Comparison of ENCODE assay signal across 24 cellular contexts in the genomic region with DNA sequence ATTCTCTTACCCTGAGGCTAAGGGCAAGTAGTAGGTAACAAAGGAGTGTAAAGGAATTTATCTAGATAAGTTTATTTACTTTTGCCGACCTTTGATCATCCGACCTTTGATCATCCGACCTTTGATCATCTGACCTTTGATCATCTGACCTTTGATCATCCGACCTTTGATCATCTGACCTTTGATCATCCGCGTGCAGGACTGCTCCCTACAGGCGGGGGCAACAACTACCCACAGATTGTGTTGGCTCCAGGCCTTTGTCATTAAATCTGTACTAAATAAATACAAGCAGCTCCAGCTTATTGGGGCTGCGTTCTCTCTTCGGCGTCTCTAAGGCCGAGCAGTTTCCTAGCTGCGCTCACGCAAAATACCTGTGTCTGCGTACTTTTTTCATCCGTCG.
"Had no signal": no experiment of that assay in that cellular context is flagged by ENCODE, and none has a peak within 500 bp of the region (broad histone marks: within the 10 kb centered on the region; RNA-seq: fewer than 3 reads in every experiment).

No MANE protein-coding gene starts in this region.

- H3K4me3 ChIP-seq: ascending aorta, body of pancreas had no signal

- DNase-seq: activated CD4-positive, alpha-beta T cell treated with anti-CD3 and anti-CD28 coated beads for 1 hour; activated CD4-positive, alpha-beta T cell treated with anti-CD3 and anti-CD28 coated beads, Interleukin-2, amount 10 ng/mL, durations not matched to agents 24 days and 14 days; activated CD4-positive, alpha-beta T cell treated with anti-CD3 and anti-CD28 coated beads, Interleukin-2, amount 50 U/mL, for 48 hours; activated CD8-positive, alpha-beta memory T cell treated with anti-CD3 and anti-CD28 coated beads, Interleukin-2, amount 50 U/mL, for 4 hours; activated gamma-delta T cell treated with Interleukin-2 at 50 U/mL for 16 hours; activated naive CD4-positive, alpha-beta T cell treated with anti-CD3 and anti-CD28 coated beads, Interleukin-2, amount 50 U/mL, for 16 hours; activated T-cell treated with anti-CD3 and anti-CD28 coated beads, Interleukin-2, amount 50 U/mL, for 72 hours; amniotic stem cell; body of pancreas; central memory CD4-positive, alpha-beta T cell; NCI-H1092; NCI-H1417; NCI-H1930; NCI-H2171 treated with DMSO at 0.1 percent for 48 hours; NCI-H226; NCI-H526 treated with DMSO at 0.1 percent for 48 hours; NCI-H82; SIG-M5; T-helper 17 cell; T-helper 9 cell had no signal

- H3K4me3 Mint-ChIP-seq: activated CD4-positive, alpha-beta T cell treated with anti-CD3 and anti-CD28 coated beads, Interleukin-2, amount 10 ng/mL, durations not matched to agents 24 days and 14 days; activated T-cell treated with anti-CD3 and anti-CD28 coated beads, Interleukin-2, amount 50 U/mL, for 72 hours; T-helper 17 cell; WTC11 had no signal

- ATAC-seq: activated T-cell treated with anti-CD3 and anti-CD28 coated beads, Interleukin-2, amount 50 U/mL, for 72 hours; body of pancreas; T-helper 17 cell; WTC11 had no signal

- H3K27ac ChIP-seq: ascending aorta, body of pancreas had no signal

- H3K4me1 Mint-ChIP-seq: activated CD4-positive, alpha-beta T cell treated with anti-CD3 and anti-CD28 coated beads, Interleukin-2, amount 10 ng/mL, durations not matched to agents 24 days and 14 days; WTC11 had no signal

- H3K9me3 ChIP-seq: ascending aorta, body of pancreas had no signal

- H3K4me1 ChIP-seq: ascending aorta, body of pancreas had no signal

- H3K27ac Mint-ChIP-seq: activated CD4-positive, alpha-beta T cell treated with anti-CD3 and anti-CD28 coated beads, Interleukin-2, amount 10 ng/mL, durations not matched to agents 24 days and 14 days; activated T-cell treated with anti-CD3 and anti-CD28 coated beads, Interleukin-2, amount 50 U/mL, for 72 hours; activated T-helper 2 cell treated with anti-CD3 and anti-CD28 coated beads, Interferon-gamma antibody, Interleukin-2, Interleukin-4, amounts not matched to agents 10 μg/mL and 5 μg/mL and 100 μg/mL, durations not matched to agents 14 hours and 24 hours and 36 hours; T-helper 17 cell; WTC11 had no signal

- H3K27me3 ChIP-seq: ascending aorta, body of pancreas had no signal

- H3K27me3 Mint-ChIP-seq: activated CD4-positive, alpha-beta T cell treated with anti-CD3 and anti-CD28 coated beads, Interleukin-2, amount 10 ng/mL, durations not matched to agents 24 days and 14 days; T-helper 17 cell had no signal

- H3K9me3 Mint-ChIP-seq: activated CD4-positive, alpha-beta T cell treated with anti-CD3 and anti-CD28 coated beads, Interleukin-2, amount 10 ng/mL, durations not matched to agents 24 days and 14 days; activated T-helper 2 cell treated with anti-CD3 and anti-CD28 coated beads, Interferon-gamma antibody, Interleukin-2, Interleukin-4, amounts not matched to agents 10 μg/mL and 5 μg/mL and 100 μg/mL, durations not matched to agents 14 hours and 24 hours and 36 hours had no signal

- FAIRE-seq: bronchial epithelial cell had no signal
